Comparison of ENCODE assay signal across 1 cellular context in genomic region chr13:30898721-30899188, GRCh38.
A peak's percentile ranks its signal among the peaks of the same experiment; 100 is the strongest.
TF ChIP-seq lines count a peak whose summit lies in the region.

No MANE protein-coding gene starts in this region.

TF ChIP-seq in HepG2, 621 proteins besides CTCF, POLR2A, EP300 and RAD21 (continued from another document and continues in another):
- TF ChIP-seq, protein P1, sequence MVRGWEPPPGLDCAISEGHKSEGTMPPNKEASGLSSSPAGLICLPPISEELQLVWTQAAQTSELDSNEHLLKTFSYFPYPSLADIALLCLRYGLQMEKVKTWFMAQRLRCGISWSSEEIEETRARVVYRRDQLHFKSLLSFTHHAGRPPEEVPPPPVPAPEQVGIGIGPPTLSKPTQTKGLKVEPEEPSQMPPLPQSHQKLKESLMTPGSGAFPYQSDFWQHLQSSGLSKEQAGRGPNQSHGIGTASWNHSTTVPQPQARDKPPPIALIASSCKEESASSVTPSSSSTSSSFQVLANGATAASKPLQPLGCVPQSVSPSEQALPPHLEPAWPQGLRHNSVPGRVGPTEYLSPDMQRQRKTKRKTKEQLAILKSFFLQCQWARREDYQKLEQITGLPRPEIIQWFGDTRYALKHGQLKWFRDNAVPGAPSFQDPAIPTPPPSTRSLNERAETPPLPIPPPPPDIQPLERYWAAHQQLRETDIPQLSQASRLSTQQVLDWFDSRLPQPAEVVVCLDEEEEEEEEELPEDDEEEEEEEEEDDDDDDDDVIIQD (CRISPR knock-in tag; IDR thresholded peaks at IDR 0.05; ENCODE audit: low read depth) = no peak
- TF ChIP-seq ISL2 (CRISPR knock-in tag; IDR thresholded peaks at IDR 0.05) (no peak), ZNF644 (CRISPR knock-in tag; IDR thresholded peaks at IDR 0.05; ENCODE audit: low read depth) (peak; percentile 61; the same call in 1 of the 2 replicates), YEATS4 (CRISPR knock-in tag; IDR thresholded peaks at IDR 0.05; ENCODE audit: borderline replicate concordance) (no peak), EZH2 (conservative IDR thresholded peaks at IDR 0.05; ENCODE audit: low read depth, low read length) (no peak), POGZ (CRISPR knock-in tag; IDR thresholded peaks at IDR 0.05) (peak; percentile 50; the same call in 1 of the 2 replicates), TEAD3 (CRISPR knock-in tag; optimal IDR thresholded peaks at IDR 0.05; ENCODE audit: borderline replicate concordance) (peak; percentile 38), PHF21A (CRISPR knock-in tag; IDR thresholded peaks at IDR 0.05) (peak; percentile 68), FOSL2 (CRISPR knock-in tag; IDR thresholded peaks at IDR 0.05) (0 out of 2 replicates have a peak, but pooled peaks have one; percentile 15), BHLHE40 (IDR thresholded peaks at IDR 0.05; ENCODE audit: low read length) (no peak), ZNF101 (CRISPR knock-in tag; IDR thresholded peaks at IDR 0.05; ENCODE audit: borderline replicate concordance, low read depth) (no peak), ZNF205 (CRISPR knock-in tag; IDR thresholded peaks at IDR 0.05) (no peak), SMYD3 (CRISPR knock-in tag; IDR thresholded peaks at IDR 0.05) (no peak; the same call in 1 of the 2 replicates), SALL1 (CRISPR knock-in tag; IDR thresholded peaks at IDR 0.05) (peak; percentile 37; the same call in 1 of the 2 replicates), ZMAT3 (CRISPR knock-in tag; conservative IDR thresholded peaks at IDR 0.05) (0 out of 2 replicates have a peak, but pooled peaks have one; percentile 36), CENPT (CRISPR knock-in tag; IDR thresholded peaks at IDR 0.05; ENCODE audit: low read depth) (no peak), ZNF598 (CRISPR knock-in tag; IDR thresholded peaks at IDR 0.05; ENCODE audit: borderline replicate concordance) (no peak), FOXP1 (IDR thresholded peaks at IDR 0.05) (no peak), FOXP1 (CRISPR knock-in tag; IDR thresholded peaks at IDR 0.05) (peak; percentile 23; the same call in 1 of the 2 replicates), ZNF251 (CRISPR knock-in tag; IDR thresholded peaks at IDR 0.05) (no peak), TFAP4 (IDR thresholded peaks at IDR 0.05; ENCODE audit: borderline replicate concordance, low read depth) (no peak), PRDM15 (CRISPR knock-in tag; IDR thresholded peaks at IDR 0.05) (no peak), ZNF75D (CRISPR knock-in tag; IDR thresholded peaks at IDR 0.05; ENCODE audit: borderline replicate concordance) (no peak), ZSCAN12 (CRISPR knock-in tag; IDR thresholded peaks at IDR 0.05) (no peak), TAF1 (CRISPR knock-in tag; IDR thresholded peaks at IDR 0.05) (no peak), SOX6 (IDR thresholded peaks at IDR 0.05) (no peak), SOX6 (CRISPR knock-in tag; IDR thresholded peaks at IDR 0.05) (peak; percentile 32; the same call in 1 of the 2 replicates), MIER2 (CRISPR knock-in tag; IDR thresholded peaks at IDR 0.05) (0 out of 2 replicates have a peak, but pooled peaks have one; percentile 10), TMF1 (CRISPR knock-in tag; IDR thresholded peaks at IDR 0.05; ENCODE audit: low read depth) (no peak), SKI (IDR thresholded peaks at IDR 0.05; ENCODE audit: partially characterized antibody) (no peak), LCORL (IDR thresholded peaks at IDR 0.05) (no peak), LCORL (CRISPR knock-in tag; IDR thresholded peaks at IDR 0.05) (peak; percentile 43; the same call in 1 of the 2 replicates), PLSCR1 (CRISPR knock-in tag; IDR thresholded peaks at IDR 0.05; ENCODE audit: borderline replicate concordance) (no peak), USF2 (IDR thresholded peaks at IDR 0.05; ENCODE audit: low read depth, low read length) (no peak), USF2 (CRISPR knock-in tag; IDR thresholded peaks at IDR 0.05; ENCODE audit: borderline replicate concordance) (no peak), ZSCAN30 (CRISPR knock-in tag; IDR thresholded peaks at IDR 0.05) (no peak), ZNF790 (CRISPR knock-in tag; IDR thresholded peaks at IDR 0.05; ENCODE audit: borderline replicate concordance) (no peak), SNAI1 (CRISPR knock-in tag; IDR thresholded peaks at IDR 0.05; ENCODE audit: borderline replicate concordance) (no peak)
- TF ChIP-seq, protein P2, sequence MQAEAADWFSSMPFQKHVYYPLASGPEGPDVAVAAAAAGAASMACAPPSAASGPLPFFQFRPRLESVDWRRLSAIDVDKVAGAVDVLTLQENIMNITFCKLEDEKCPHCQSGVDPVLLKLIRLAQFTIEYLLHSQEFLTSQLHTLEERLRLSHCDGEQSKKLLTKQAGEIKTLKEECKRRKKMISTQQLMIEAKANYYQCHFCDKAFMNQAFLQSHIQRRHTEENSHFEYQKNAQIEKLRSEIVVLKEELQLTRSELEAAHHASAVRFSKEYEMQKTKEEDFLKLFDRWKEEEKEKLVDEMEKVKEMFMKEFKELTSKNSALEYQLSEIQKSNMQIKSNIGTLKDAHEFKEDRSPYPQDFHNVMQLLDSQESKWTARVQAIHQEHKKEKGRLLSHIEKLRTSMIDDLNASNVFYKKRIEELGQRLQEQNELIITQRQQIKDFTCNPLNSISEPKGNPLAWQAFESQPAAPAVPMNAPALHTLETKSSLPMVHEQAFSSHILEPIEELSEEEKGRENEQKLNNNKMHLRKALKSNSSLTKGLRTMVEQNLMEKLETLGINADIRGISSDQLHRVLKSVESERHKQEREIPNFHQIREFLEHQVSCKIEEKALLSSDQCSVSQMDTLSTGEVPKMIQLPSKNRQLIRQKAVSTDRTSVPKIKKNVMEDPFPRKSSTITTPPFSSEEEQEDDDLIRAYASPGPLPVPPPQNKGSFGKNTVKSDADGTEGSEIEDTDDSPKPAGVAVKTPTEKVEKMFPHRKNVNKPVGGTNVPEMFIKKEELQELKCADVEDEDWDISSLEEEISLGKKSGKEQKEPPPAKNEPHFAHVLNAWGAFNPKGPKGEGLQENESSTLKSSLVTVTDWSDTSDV (CRISPR knock-in tag; IDR thresholded peaks at IDR 0.05) = no peak
- TF ChIP-seq, protein P3, sequence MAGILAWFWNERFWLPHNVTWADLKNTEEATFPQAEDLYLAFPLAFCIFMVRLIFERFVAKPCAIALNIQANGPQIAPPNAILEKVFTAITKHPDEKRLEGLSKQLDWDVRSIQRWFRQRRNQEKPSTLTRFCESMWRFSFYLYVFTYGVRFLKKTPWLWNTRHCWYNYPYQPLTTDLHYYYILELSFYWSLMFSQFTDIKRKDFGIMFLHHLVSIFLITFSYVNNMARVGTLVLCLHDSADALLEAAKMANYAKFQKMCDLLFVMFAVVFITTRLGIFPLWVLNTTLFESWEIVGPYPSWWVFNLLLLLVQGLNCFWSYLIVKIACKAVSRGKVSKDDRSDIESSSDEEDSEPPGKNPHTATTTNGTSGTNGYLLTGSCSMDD (CRISPR knock-in tag; IDR thresholded peaks at IDR 0.05) = no peak
- TF ChIP-seq, protein P4, sequence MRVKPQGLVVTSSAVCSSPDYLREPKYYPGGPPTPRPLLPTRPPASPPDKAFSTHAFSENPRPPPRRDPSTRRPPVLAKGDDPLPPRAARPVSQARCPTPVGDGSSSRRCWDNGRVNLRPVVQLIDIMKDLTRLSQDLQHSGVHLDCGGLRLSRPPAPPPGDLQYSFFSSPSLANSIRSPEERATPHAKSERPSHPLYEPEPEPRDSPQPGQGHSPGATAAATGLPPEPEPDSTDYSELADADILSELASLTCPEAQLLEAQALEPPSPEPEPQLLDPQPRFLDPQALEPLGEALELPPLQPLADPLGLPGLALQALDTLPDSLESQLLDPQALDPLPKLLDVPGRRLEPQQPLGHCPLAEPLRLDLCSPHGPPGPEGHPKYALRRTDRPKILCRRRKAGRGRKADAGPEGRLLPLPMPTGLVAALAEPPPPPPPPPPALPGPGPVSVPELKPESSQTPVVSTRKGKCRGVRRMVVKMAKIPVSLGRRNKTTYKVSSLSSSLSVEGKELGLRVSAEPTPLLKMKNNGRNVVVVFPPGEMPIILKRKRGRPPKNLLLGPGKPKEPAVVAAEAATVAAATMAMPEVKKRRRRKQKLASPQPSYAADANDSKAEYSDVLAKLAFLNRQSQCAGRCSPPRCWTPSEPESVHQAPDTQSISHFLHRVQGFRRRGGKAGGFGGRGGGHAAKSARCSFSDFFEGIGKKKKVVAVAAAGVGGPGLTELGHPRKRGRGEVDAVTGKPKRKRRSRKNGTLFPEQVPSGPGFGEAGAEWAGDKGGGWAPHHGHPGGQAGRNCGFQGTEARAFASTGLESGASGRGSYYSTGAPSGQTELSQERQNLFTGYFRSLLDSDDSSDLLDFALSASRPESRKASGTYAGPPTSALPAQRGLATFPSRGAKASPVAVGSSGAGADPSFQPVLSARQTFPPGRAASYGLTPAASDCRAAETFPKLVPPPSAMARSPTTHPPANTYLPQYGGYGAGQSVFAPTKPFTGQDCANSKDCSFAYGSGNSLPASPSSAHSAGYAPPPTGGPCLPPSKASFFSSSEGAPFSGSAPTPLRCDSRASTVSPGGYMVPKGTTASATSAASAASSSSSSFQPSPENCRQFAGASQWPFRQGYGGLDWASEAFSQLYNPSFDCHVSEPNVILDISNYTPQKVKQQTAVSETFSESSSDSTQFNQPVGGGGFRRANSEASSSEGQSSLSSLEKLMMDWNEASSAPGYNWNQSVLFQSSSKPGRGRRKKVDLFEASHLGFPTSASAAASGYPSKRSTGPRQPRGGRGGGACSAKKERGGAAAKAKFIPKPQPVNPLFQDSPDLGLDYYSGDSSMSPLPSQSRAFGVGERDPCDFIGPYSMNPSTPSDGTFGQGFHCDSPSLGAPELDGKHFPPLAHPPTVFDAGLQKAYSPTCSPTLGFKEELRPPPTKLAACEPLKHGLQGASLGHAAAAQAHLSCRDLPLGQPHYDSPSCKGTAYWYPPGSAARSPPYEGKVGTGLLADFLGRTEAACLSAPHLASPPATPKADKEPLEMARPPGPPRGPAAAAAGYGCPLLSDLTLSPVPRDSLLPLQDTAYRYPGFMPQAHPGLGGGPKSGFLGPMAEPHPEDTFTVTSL (CRISPR knock-in tag; IDR thresholded peaks at IDR 0.05; ENCODE audit: borderline replicate concordance) = peak; percentile 50; the same call in 1 of the 2 replicates
- TF ChIP-seq, protein P5, sequence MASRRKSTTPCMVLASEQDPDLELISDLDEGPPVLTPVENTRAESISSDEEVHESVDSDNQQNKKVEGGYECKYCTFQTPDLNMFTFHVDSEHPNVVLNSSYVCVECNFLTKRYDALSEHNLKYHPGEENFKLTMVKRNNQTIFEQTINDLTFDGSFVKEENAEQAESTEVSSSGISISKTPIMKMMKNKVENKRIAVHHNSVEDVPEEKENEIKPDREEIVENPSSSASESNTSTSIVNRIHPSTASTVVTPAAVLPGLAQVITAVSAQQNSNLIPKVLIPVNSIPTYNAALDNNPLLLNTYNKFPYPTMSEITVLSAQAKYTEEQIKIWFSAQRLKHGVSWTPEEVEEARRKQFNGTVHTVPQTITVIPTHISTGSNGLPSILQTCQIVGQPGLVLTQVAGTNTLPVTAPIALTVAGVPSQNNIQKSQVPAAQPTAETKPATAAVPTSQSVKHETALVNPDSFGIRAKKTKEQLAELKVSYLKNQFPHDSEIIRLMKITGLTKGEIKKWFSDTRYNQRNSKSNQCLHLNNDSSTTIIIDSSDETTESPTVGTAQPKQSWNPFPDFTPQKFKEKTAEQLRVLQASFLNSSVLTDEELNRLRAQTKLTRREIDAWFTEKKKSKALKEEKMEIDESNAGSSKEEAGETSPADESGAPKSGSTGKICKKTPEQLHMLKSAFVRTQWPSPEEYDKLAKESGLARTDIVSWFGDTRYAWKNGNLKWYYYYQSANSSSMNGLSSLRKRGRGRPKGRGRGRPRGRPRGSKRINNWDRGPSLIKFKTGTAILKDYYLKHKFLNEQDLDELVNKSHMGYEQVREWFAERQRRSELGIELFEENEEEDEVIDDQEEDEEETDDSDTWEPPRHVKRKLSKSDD (CRISPR knock-in tag; IDR thresholded peaks at IDR 0.05; ENCODE audit: low read depth) = no peak
